Comparison of ENCODE assay signal across 19 cellular contexts in the genomic region with DNA sequence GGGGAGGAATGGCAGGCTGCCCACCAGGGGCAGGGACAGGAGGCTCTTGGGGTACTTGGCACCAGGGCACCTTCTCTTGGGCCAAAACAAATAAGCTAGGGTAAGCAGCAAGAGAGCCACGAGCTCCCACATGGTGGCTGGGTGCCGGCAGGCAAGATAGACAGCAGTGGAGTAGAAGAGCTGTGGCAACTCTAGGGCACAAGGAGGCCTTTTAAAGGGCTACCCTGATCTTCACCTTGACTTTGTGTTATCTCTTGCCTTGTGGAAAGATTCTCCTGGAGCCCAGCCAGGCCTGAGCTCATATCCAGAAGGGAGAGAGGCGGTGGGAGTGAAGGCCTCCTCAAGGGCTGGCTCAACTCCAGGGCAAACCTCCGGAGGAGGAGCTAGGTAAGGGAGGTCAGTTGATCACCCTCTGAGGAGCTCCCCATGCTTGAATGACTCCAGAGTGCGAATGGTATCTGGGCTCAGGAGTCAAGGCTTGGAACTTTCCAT. TPM values are rescaled to one million over a fixed set of nuclear protein-coding genes. Genes with fewer than 3 reads are reported as not detected.
DNase-seq lines count a peak whose midpoint lies in the region; ATAC-seq and TF ChIP-seq lines count a peak whose summit lies in the region.
"Had no signal": no experiment of that assay in that cellular context is flagged by ENCODE, and none has a peak within 500 bp of the region (broad histone marks: within the 10 kb centered on the region; RNA-seq: fewer than 3 reads in every experiment).

A gene with protein sequence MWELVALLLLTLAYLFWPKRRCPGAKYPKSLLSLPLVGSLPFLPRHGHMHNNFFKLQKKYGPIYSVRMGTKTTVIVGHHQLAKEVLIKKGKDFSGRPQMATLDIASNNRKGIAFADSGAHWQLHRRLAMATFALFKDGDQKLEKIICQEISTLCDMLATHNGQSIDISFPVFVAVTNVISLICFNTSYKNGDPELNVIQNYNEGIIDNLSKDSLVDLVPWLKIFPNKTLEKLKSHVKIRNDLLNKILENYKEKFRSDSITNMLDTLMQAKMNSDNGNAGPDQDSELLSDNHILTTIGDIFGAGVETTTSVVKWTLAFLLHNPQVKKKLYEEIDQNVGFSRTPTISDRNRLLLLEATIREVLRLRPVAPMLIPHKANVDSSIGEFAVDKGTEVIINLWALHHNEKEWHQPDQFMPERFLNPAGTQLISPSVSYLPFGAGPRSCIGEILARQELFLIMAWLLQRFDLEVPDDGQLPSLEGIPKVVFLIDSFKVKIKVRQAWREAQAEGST (minus strand): TSS at position 184 of the 492 bp plus-strand sequence. CDS start 52 bp downstream, at position 132.

- peaks cover 1% of the 10 kb centered on the region for H3K4me1 Mint-ChIP-seq in activated T-cell treated with anti-CD3 and anti-CD28 coated beads, Interleukin-2, amount 50 U/mL, for 4 hours (ENCODE audit: low read depth)
- H3K4me1 Mint-ChIP-seq: stimulated activated naive CD8-positive, alpha-beta T cell treated with anti-CD3 and anti-CD28 coated beads, Interleukin-15, amount 100 ng/mL, for 72 hours had no signal

- H3K36me3 ChIP-seq in upper lobe of right lung (no peaks in the 10 kb centered on the region), spleen (no peaks in the 10 kb centered on the region)
- H3K36me3 ChIP-seq: gastrocnemius medialis had no signal

- H3K27ac ChIP-seq in upper lobe of right lung = no peak within 1 kb of the TSS
- no peak within 1 kb of the TSS for H3K27ac ChIP-seq in spleen
- H3K27ac ChIP-seq: 22Rv1, gastrocnemius medialis, HL-60 had no signal

- ATAC-seq in upper lobe of right lung = peak; percentile 63
- ATAC-seq in activated T-cell treated with anti-CD3 and anti-CD28 coated beads, Interleukin-2, amount 50 U/mL, for 4 hours = no peak
- ATAC-seq: gastrocnemius medialis; mucosa of descending colon; stimulated activated naive CD8-positive, alpha-beta T cell treated with anti-CD3 and anti-CD28 coated beads, Interleukin-15, amount 100 ng/mL, for 72 hours had no signal

- H3K4me1 ChIP-seq in upper lobe of right lung (no peaks in the 10 kb centered on the region), spleen (peaks cover 0 to 11% (median 8%) of the 10 kb centered on the region in 6 donors)

- no peak for TF ChIP-seq POLR2A in spleen (IDR thresholded peaks at IDR 0.05)

- peak; percentile 31 for DNase-seq in NCI-H1092 treated with DMSO at 0.1 percent for 48 hours (lab: John Stamatoyannopoulos, UW)
- DNase-seq in NCI-H1092 (lab: John Stamatoyannopoulos, UW) = no peak
- peak; percentile 34 for DNase-seq in RPMI7951 (ENCODE audit: low read depth)
- peak; percentile 91 for DNase-seq in kidney glomerular epithelial cell (lab: John Stamatoyannopoulos, UW)
- peak; percentile 77 for DNase-seq in upper lobe of right lung
- no peak for DNase-seq in pons (ENCODE audit: low spot score)
- DNase-seq in spleen = no peak
- no peak for DNase-seq in activated T-cell treated with anti-CD3 and anti-CD28 coated beads, Interleukin-2, amount 50 U/mL, for 4 hours
- DNase-seq: activated T-cell treated with anti-CD3 and anti-CD28 coated beads, Interleukin-2, amount 50 U/mL, for 48 hours; cerebellar nuclear complex; mucosa of descending colon; SK-N-SH; stimulated activated naive CD8-positive, alpha-beta T cell treated with anti-CD3 and anti-CD28 coated beads, Interleukin-15, amount 100 ng/mL, for 72 hours had no signal

- no peaks in the 10 kb centered on the region for H3K36me3 Mint-ChIP-seq in activated T-cell treated with anti-CD3 and anti-CD28 coated beads, Interleukin-2, amount 50 U/mL, for 4 hours (ENCODE audit: insufficient read depth)
- H3K36me3 Mint-ChIP-seq: CD14-positive monocyte had no signal

- H3K4me3 ChIP-seq in upper lobe of right lung (no peak within 1 kb of the TSS), spleen (no peak within 1 kb of the TSS)
- H3K4me3 ChIP-seq: gastrocnemius medialis, mucosa of descending colon had no signal

- H3K27me3 ChIP-seq in upper lobe of right lung = no peaks in the 10 kb centered on the region
- peaks cover 0 to 12% (median 0%) of the 10 kb centered on the region in 7 donors for H3K27me3 ChIP-seq in spleen (replicated peaks in 1 of 7)

- H3K27me3 Mint-ChIP-seq in activated T-cell treated with anti-CD3 and anti-CD28 coated beads, Interleukin-2, amount 50 U/mL, for 4 hours (ENCODE audit: low read depth) = peaks cover 3% of the 10 kb centered on the region

- intact Hi-C loops in upper lobe of right lung (cut with DNase I) = loop anchor here (10.0 kb wide), 1 partner anchor 68 kb away; no protein-coding TSS in a partner anchor
- intact Hi-C loops in spleen (cut with DNase I; ENCODE audit: low total_unique reads) = loop anchor here (5.0 to 10.0 kb wide), 2 partner anchors 228 to 405 kb away; no protein-coding TSS in a partner anchor

- H3K4me3 Mint-ChIP-seq in activated T-cell treated with anti-CD3 and anti-CD28 coated beads, Interleukin-2, amount 50 U/mL, for 4 hours = no peak within 1 kb of the TSS
- H3K4me3 Mint-ChIP-seq: CD14-positive monocyte; stimulated activated naive CD8-positive, alpha-beta T cell treated with anti-CD3 and anti-CD28 coated beads, Interleukin-15, amount 100 ng/mL, for 72 hours had no signal

- 74 to 83% (median 79%) methylated on average over 5 of the region's 5 CpGs for WGBS in spleen, 5 donors

- peaks cover 9% of the 10 kb centered on the region for H3K9me3 Mint-ChIP-seq in activated T-cell treated with anti-CD3 and anti-CD28 coated beads, Interleukin-2, amount 50 U/mL, for 4 hours

- TF ChIP-seq CTCF in upper lobe of right lung (IDR thresholded peaks at IDR 0.05) (no peak), spleen (IDR thresholded peaks at IDR 0.05 in 8 of 11, conservative IDR thresholded peaks at IDR 0.05 in 3 of 11) (no peak)

- H3K9me3 ChIP-seq in upper lobe of right lung = peaks cover 5% of the 10 kb centered on the region
- peaks cover 0 to 21% (median 15%) of the 10 kb centered on the region in 8 donors for H3K9me3 ChIP-seq in spleen
- H3K9me3 ChIP-seq: gastrocnemius medialis, SK-N-SH had no signal

RNA-seq across cellular contexts. Expression of the gene that starts here (rescaled TPM):
- total RNA-seq in RPMI7951 (2014; rRNA removed; shearing (Covaris generic)) = not detected in 2 replicates
- total RNA-seq in upper lobe of right lung (1.9 TPM), spleen (1 to 10 TPM in 1 of 7 donors, not detected in 6; 1.0 TPM)
- under 1 TPM in 2 of 3 donors, not detected in 1; 0.20 to 0.30 TPM for polyA plus RNA-seq in spleen
- 1 to 10 TPM; 1.2 to 1.9 (median 1.5) TPM for total RNA-seq in activated T-cell treated with anti-CD3 and anti-CD28 coated beads, Interleukin-2, amount 50 U/mL, for 4 hours
- total RNA-seq: NCI-H460, osteocyte had no signal
- polyA plus RNA-seq: CD14-positive monocyte, SK-N-SH had no signal

Comparison
In these comparisons a context has a peak if more than half of its experiments do, and no peak if none do; other contexts are left out.
1. DNase-seq: peak in NCI-H1092 treated with DMSO at 0.1 percent for 48 hours (single experiment), kidney glomerular epithelial cell (single experiment) and upper lobe of right lung (single experiment); none in NCI-H1092 (single experiment), pons (single experiment), spleen (single experiment) and activated T-cell treated with anti-CD3 and anti-CD28 coated beads, Interleukin-2, amount 50 U/mL, for 4 hours (single experiment).
2. Peak in DNase-seq in RPMI7951; RNA of the gene not detected or under 1 TPM.